Comparison of ENCODE assay signal across 13 cellular contexts in genomic region chr2:63846487-63846886, GRCh38. TPM values are rescaled to one million over a fixed set of nuclear protein-coding genes. Genes with fewer than 3 reads are reported as not detected.
DNase-seq lines count a peak whose midpoint lies in the region; ATAC-seq and TF ChIP-seq lines count a peak whose summit lies in the region.
"Had no signal": no experiment of that assay in that cellular context is flagged by ENCODE, and none has a peak within 500 bp of the region (broad histone marks: within the 10 kb centered on the region; RNA-seq: fewer than 3 reads in every experiment).

No MANE protein-coding gene starts in this region.

- H3K36me3 ChIP-seq in psoas muscle (ENCODE audit: insufficient read depth in 1 of 2, low read depth in 1 of 2) = peaks cover 0 to 2% of the 10 kb centered on the region in 2 donors
- H3K36me3 ChIP-seq: HAP-1, lower lobe of right lung had no signal

- no peak for ATAC-seq in psoas muscle
- no peak for ATAC-seq in activated T-helper 17 cell treated with anti-CD3 and anti-CD28 coated beads, Interleukin-2, amount 50 U/mL, for 72 hours (replicated peaks)
- no peak for ATAC-seq in HG03442 (IDR thresholded peaks at IDR 0.05; ENCODE audit: unreplicated experiment)
- ATAC-seq: activated naive CD4-positive, alpha-beta T cell treated with anti-CD3 and anti-CD28 coated beads, Interleukin-2, amount 50 U/mL, for 72 hours; lower lobe of right lung had no signal

- 6 to 29% (median 15%) methylated on average over 1 of the region's 1 CpG for WGBS in psoas muscle, 3 donors

- peaks cover 40% of the 10 kb centered on the region for H3K4me1 Mint-ChIP-seq in glutamatergic neuron (ENCODE audit: low read depth, unreplicated experiment)
- H3K4me1 Mint-ChIP-seq in activated T-helper 17 cell treated with anti-CD3 and anti-CD28 coated beads, Interleukin-2, amount 50 U/mL, for 72 hours = peaks cover 40% of the 10 kb centered on the region

- peak overlapping the region; percentile 54 for H3K4me3 Mint-ChIP-seq in glutamatergic neuron (ENCODE audit: unreplicated experiment)
- H3K4me3 Mint-ChIP-seq in activated T-helper 17 cell treated with anti-CD3 and anti-CD28 coated beads, Interleukin-2, amount 50 U/mL, for 72 hours = no peak overlapping the region

- peak; percentile 3 for DNase-seq in NCI-H1436 (lab: John Stamatoyannopoulos, UW)
- DNase-seq in NCI-H1436 treated with DMSO at 0.1 percent for 48 hours (lab: John Stamatoyannopoulos, UW) = no peak
- DNase-seq in NCI-H82 (lab: John Stamatoyannopoulos, UW) = peak; percentile 67
- DNase-seq in glutamatergic neuron = no peak
- no peak for DNase-seq in psoas muscle
- DNase-seq in DMS 273 treated with DMSO at 0.1 percent for 48 hours (lab: John Stamatoyannopoulos, UW) = no peak
- DNase-seq: 8988T, lower lobe of right lung, nucleus accumbens had no signal

- intact Hi-C loops in psoas muscle (cut with DNase I) = no loop called here

- no peak overlapping the region for H3K27ac Mint-ChIP-seq in glutamatergic neuron (ENCODE audit: unreplicated experiment)
- no peak overlapping the region for H3K27ac Mint-ChIP-seq in activated T-helper 17 cell treated with anti-CD3 and anti-CD28 coated beads, Interleukin-2, amount 50 U/mL, for 72 hours

- H3K4me1 ChIP-seq in psoas muscle = peaks cover 73% of the 10 kb centered on the region

- H3K27ac ChIP-seq in psoas muscle = peak overlapping the region; percentile 27
- H3K27ac ChIP-seq: lower lobe of right lung had no signal

- H3K36me3 Mint-ChIP-seq in glutamatergic neuron (ENCODE audit: unreplicated experiment) = no peaks in the 10 kb centered on the region
- peaks cover 70% of the 10 kb centered on the region for H3K36me3 Mint-ChIP-seq in activated T-helper 17 cell treated with anti-CD3 and anti-CD28 coated beads, Interleukin-2, amount 50 U/mL, for 72 hours (ENCODE audit: low read depth)

- no peaks in the 10 kb centered on the region for H3K9me3 ChIP-seq in psoas muscle
- H3K9me3 ChIP-seq: HAP-1, lower lobe of right lung had no signal

- H3K4me3 ChIP-seq in psoas muscle = peak overlapping the region; percentile 76
- H3K4me3 ChIP-seq: HAP-1, lower lobe of right lung had no signal

- H3K9me3 Mint-ChIP-seq in glutamatergic neuron (ENCODE audit: unreplicated experiment) = no peaks in the 10 kb centered on the region
- H3K9me3 Mint-ChIP-seq in activated T-helper 17 cell treated with anti-CD3 and anti-CD28 coated beads, Interleukin-2, amount 50 U/mL, for 72 hours = no peaks in the 10 kb centered on the region

- no peaks in the 10 kb centered on the region for H3K27me3 ChIP-seq in psoas muscle (ENCODE audit: insufficient read depth in 3 of 3, low read length in 2 of 3)

- peaks cover 2% of the 10 kb centered on the region for H3K27me3 Mint-ChIP-seq in glutamatergic neuron (ENCODE audit: unreplicated experiment)
- no peaks in the 10 kb centered on the region for H3K27me3 Mint-ChIP-seq in activated T-helper 17 cell treated with anti-CD3 and anti-CD28 coated beads, Interleukin-2, amount 50 U/mL, for 72 hours

- no peak for TF ChIP-seq CTCF in glutamatergic neuron (IDR thresholded peaks at IDR 0.05; ENCODE audit: partially characterized antibody, unreplicated experiment)
- no peak for TF ChIP-seq CTCF in psoas muscle (IDR thresholded peaks at IDR 0.05)

RNA-seq across cellular contexts. Expression of gene UGP2, which starts 4.8 kb away (rescaled TPM):
- total RNA-seq in glutamatergic neuron (ENCODE audit: unreplicated experiment) (68.6 TPM), psoas muscle (100 to 1,000 TPM; 402 to 903 (median 596) TPM)
- polyA plus RNA-seq in psoas muscle = 100 to 1,000 TPM; 391 to 656 (median 520) TPM
- total RNA-seq in activated T-helper 17 cell treated with anti-CD3 and anti-CD28 coated beads, Interleukin-2, amount 50 U/mL, for 72 hours = 100 to 1,000 TPM; 111 to 114 TPM

Comparison
In these comparisons a context has a peak if more than half of its experiments do, and no peak if none do; other contexts are left out.
1. DNase-seq: peak in NCI-H1436 (single experiment) and NCI-H82 (single experiment); none in NCI-H1436 treated with DMSO at 0.1 percent for 48 hours (single experiment), glutamatergic neuron (single experiment), psoas muscle (0 of 2) and DMS 273 treated with DMSO at 0.1 percent for 48 hours (single experiment).